Comparison of ENCODE assay signal across 7 cellular contexts in the genomic region with DNA sequence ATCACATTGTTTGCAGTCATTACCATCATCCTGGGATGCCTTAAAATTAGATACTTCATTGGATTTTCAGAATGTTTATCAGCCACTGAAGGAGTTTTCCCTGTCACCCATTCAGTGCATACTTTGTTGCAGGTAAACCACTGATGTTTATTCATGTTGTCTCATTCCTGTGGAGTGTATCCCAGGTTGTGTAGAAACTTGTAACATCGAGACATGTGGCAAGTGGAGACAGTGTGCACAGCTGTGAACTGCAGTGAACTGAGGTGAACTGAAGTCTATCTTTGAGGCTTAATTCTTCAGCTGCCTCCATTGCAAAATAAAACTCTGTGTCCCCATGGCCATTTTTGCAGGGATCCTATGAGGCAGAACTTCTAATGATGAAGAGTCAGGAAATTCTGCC.
A peak's percentile ranks its signal among the peaks of the same experiment; 100 is the strongest.
DNase-seq lines count a peak whose midpoint lies in the region; ATAC-seq, FAIRE-seq and TF ChIP-seq lines count a peak whose summit lies in the region.
"Not testable (repeated sequence)": the region's sequence is repeated elsewhere in the genome, so short reads cannot be mapped to it uniquely, and the experiment has no call there.

No MANE protein-coding gene starts in this region.

- intact Hi-C loops in activated CD4-positive, alpha-beta T cell treated with anti-CD3 and anti-CD28 coated beads, Interleukin-2, amount 10 ng/mL, durations not matched to agents 24 days and 14 days (cut with micrococcal nuclease); mammary epithelial cell (cut with micrococcal nuclease): not testable (repeated sequence)

- CTCF ChIA-PET in mammary epithelial cell (lab: Charles Lee; ENCODE audit: low non-redundant PET): not testable (repeated sequence)

- H2AFZ ChIP-seq in mammary epithelial cell (ENCODE audit: low read depth, low read length): not testable (repeated sequence)

- dilution Hi-C loops in mammary epithelial cell (cut with HindIII; ENCODE audit: low sequenced_read_pairs): not testable (repeated sequence)

- not testable (repeated sequence) for H4K20me1 ChIP-seq in mammary epithelial cell (ENCODE audit: insufficient read depth, low read length)

- H3K4me1 ChIP-seq in mammary epithelial cell (ENCODE audit: insufficient read depth, low read length): not testable (repeated sequence)
- H3K4me1 ChIP-seq in foreskin keratinocyte: peaks cover 14% of the 10 kb centered on the region

- BruUV-seq in mammary epithelial cell (replicated peaks; lab: Mats Ljungman, UMichigan): not testable (repeated sequence)

- not testable (repeated sequence) for ATAC-seq in foreskin keratinocyte

- TF ChIP-seq CTCF in mammary epithelial cell (conservative IDR thresholded peaks at IDR 0.05 in 1 of 2, IDR thresholded peaks at IDR 0.05 in 1 of 2; ENCODE audit: extremely low read depth in 1 of 2, insufficient read depth in 1 of 2, low read depth in 1 of 2, low read length in 2 of 2); bronchial epithelial cell (IDR thresholded peaks at IDR 0.05; ENCODE audit: insufficient read depth, low read length, severe bottlenecking); epithelial cell of esophagus (IDR thresholded peaks at IDR 0.05; ENCODE audit: insufficient read depth, low read depth, low read length, missing control alignments); foreskin keratinocyte (conservative IDR thresholded peaks at IDR 0.05): not testable (repeated sequence)

- not testable (repeated sequence) for H3K4me2 ChIP-seq in mammary epithelial cell (ENCODE audit: insufficient read depth, low read depth, low read length)

- H3K4me1 Mint-ChIP-seq in activated CD4-positive, alpha-beta T cell treated with anti-CD3 and anti-CD28 coated beads, Interleukin-2, amount 10 ng/mL, durations not matched to agents 24 days and 14 days: not testable (repeated sequence)

- H3K27ac Mint-ChIP-seq in activated CD4-positive, alpha-beta T cell treated with anti-CD3 and anti-CD28 coated beads, Interleukin-2, amount 10 ng/mL, durations not matched to agents 24 days and 14 days: not testable (repeated sequence)

- H3K9ac ChIP-seq in mammary epithelial cell (ENCODE audit: insufficient read depth, low read length): not testable (repeated sequence)

- in situ Hi-C loops in mammary epithelial cell (cut with MboI; ENCODE audit: low sequenced_read_pairs in 2 of 2): not testable (repeated sequence)

- FAIRE-seq in bronchial epithelial cell (lab: Jason Lieb, UNC): not testable (repeated sequence)

- H3K9me3 ChIP-seq in mammary epithelial cell (replicated peaks; ENCODE audit: insufficient read depth, low read length): not testable (repeated sequence)

- H3K27me3 Mint-ChIP-seq in activated CD4-positive, alpha-beta T cell treated with anti-CD3 and anti-CD28 coated beads, Interleukin-2, amount 10 ng/mL, durations not matched to agents 24 days and 14 days: not testable (repeated sequence)

- H3K9me3 Mint-ChIP-seq in activated CD4-positive, alpha-beta T cell treated with anti-CD3 and anti-CD28 coated beads, Interleukin-2, amount 10 ng/mL, durations not matched to agents 24 days and 14 days: not testable (repeated sequence)

- not testable (repeated sequence) for H3K4me3 ChIP-seq in mammary epithelial cell (replicated peaks in 1 of 3; ENCODE audit: insufficient read depth in 1 of 3, low read depth in 2 of 3, low read length in 3 of 3); bronchial epithelial cell (ENCODE audit: low read depth, low read length); epithelial cell of esophagus (ENCODE audit: low read length)

- not testable (repeated sequence) for H3K36me3 ChIP-seq in mammary epithelial cell (ENCODE audit: insufficient read depth, low read length); bronchial epithelial cell (ENCODE audit: control insufficient read depth, insufficient read depth, low read length)

- not testable (repeated sequence) for H3K4me3 Mint-ChIP-seq in activated CD4-positive, alpha-beta T cell treated with anti-CD3 and anti-CD28 coated beads, Interleukin-2, amount 10 ng/mL, durations not matched to agents 24 days and 14 days

- not testable (repeated sequence) for H3K27me3 ChIP-seq in mammary epithelial cell (ENCODE audit: insufficient read depth, low read length); bronchial epithelial cell (ENCODE audit: control insufficient read depth, insufficient read depth, low read length); foreskin keratinocyte

- 57% methylated on average over 1 of the region's 1 CpG for whole genome bisulfite sequencing in mammary epithelial cell (ENCODE audit: low coverage, missing lambda C conversion rate)

- peak; percentile 52 for DNase-seq in activated CD4-positive, alpha-beta T cell treated with anti-CD3 and anti-CD28 coated beads, Interleukin-2, amount 10 ng/mL, durations not matched to agents 24 days and 14 days
- DNase-seq in mammary epithelial cell (peak; percentile 52), bronchial epithelial cell (ENCODE audit: low read depth) (peak; percentile 21), dedifferentiated amniotic fluid mesenchymal stem cell (ENCODE audit: extremely low spot score) (peak; percentile 9), epithelial cell of esophagus (ENCODE audit: low read depth) (peak; percentile 39), epithelial cell of prostate (ENCODE audit: low read depth, low spot score) (peak; percentile 20), foreskin keratinocyte (peak; percentile 48 to 73)

- H3K27ac ChIP-seq in mammary epithelial cell (ENCODE audit: insufficient read depth, low read depth, low read length); epithelial cell of prostate; foreskin keratinocyte: not testable (repeated sequence)

- H3K79me2 ChIP-seq in mammary epithelial cell (ENCODE audit: insufficient read depth, low read length): not testable (repeated sequence)

- not testable (repeated sequence) for H3K36me3 Mint-ChIP-seq in activated CD4-positive, alpha-beta T cell treated with anti-CD3 and anti-CD28 coated beads, Interleukin-2, amount 10 ng/mL, durations not matched to agents 24 days and 14 days (ENCODE audit: low read depth)

Comparison
In these comparisons a context has a peak if more than half of its experiments do, and no peak if none do; other contexts are left out.
1. DNase-seq: peak in every context shown above with its lines; median percentile 60 in foreskin keratinocyte; 52 in activated CD4-positive, alpha-beta T cell treated with anti-CD3 and anti-CD28 coated beads, Interleukin-2, amount 10 ng/mL, durations not matched to agents 24 days and 14 days; 52 in mammary epithelial cell; 39 in epithelial cell of esophagus; 21 in bronchial epithelial cell; 20 in epithelial cell of prostate; 9 in dedifferentiated amniotic fluid mesenchymal stem cell.